Comparison of ENCODE assay signal across 11 cellular contexts in the genomic region with DNA sequence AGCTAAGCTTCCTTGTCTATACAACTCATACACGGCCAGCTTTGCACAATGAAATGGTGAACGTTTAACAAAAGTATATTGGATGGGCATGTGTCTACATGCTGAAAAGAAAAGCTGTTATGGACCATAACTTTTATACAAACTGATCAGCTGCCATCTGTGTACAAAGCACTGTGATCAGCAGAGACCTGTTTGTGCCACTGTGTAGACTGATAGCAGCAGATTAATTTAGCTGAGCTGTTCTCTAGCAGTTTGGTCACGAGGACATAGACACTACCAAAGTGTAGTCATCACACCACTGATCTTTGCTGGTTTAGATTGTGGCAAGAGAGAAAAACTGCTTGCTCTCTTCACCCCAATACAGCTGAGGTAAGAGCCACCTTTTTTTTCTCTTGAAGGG.
DNase-seq lines count a peak whose midpoint lies in the region; TF ChIP-seq lines count a peak whose summit lies in the region.
"Had no signal": no experiment of that assay in that cellular context is flagged by ENCODE, and none has a peak within 500 bp of the region (broad histone marks: within the 10 kb centered on the region; RNA-seq: fewer than 3 reads in every experiment).

No MANE protein-coding gene starts in this region.

- H3K79me2 ChIP-seq in parathyroid adenoma: peaks cover 6% of the 10 kb centered on the region

- H3K27me3 ChIP-seq in Peyer's patch (no peaks in the 10 kb centered on the region), parathyroid adenoma (ENCODE audit: control insufficient read depth, insufficient read depth, low read length) (no peaks in the 10 kb centered on the region)

- peak overlapping the region in 3 of 4 donors; percentile 1 to 44 (median 20) for H3K27ac ChIP-seq in Peyer's patch
- H3K27ac ChIP-seq in parathyroid adenoma: no peak overlapping the region

- DNase-seq in DMS153 (lab: John Stamatoyannopoulos, UW) (peak; percentile 56), Peyer's patch (no peak), fibroblast of mammary gland (ENCODE audit: low read depth) (peak; percentile 17), DMS79 treated with DMSO at 0.1 percent for 48 hours (lab: John Stamatoyannopoulos, UW) (no peak), midbrain (lab: John Stamatoyannopoulos, UW) (no peak), NCI-H1092 (lab: John Stamatoyannopoulos, UW) (no peak), SIG-M5 treated with dmso at 0.1 percent for 504 hours (lab: John Stamatoyannopoulos, UW; ENCODE audit: unreplicated experiment) (no peak)
- DNase-seq: activated CD4-positive, alpha-beta T cell treated with anti-CD3 and anti-CD28 coated beads, Interleukin-2, amount 50 U/mL, for 4 hours; CD8-positive, alpha-beta T cell; NCI-H524 had no signal

- H2AFZ ChIP-seq in parathyroid adenoma: no peak overlapping the region

- no peaks in the 10 kb centered on the region for H3K9me3 ChIP-seq in Peyer's patch
- no peaks in the 10 kb centered on the region for H3K9me3 ChIP-seq in parathyroid adenoma (ENCODE audit: control insufficient read depth, low read length)

- H3K36me3 ChIP-seq in Peyer's patch: no peaks in the 10 kb centered on the region
- H3K36me3 ChIP-seq in parathyroid adenoma (ENCODE audit: control insufficient read depth, insufficient read depth, low read length): no peaks in the 10 kb centered on the region

- H3K4me2 ChIP-seq in parathyroid adenoma (ENCODE audit: low read length): peak overlapping the region; percentile 41

- H3K4me1 ChIP-seq in Peyer's patch (peaks cover 0 to 17% (median 0%) of the 10 kb centered on the region in 4 donors), parathyroid adenoma (peaks cover 5% of the 10 kb centered on the region)

- TF ChIP-seq POLR2A in Peyer's patch (IDR thresholded peaks at IDR 0.05): no peak

- TF ChIP-seq CTCF in Peyer's patch (IDR thresholded peaks at IDR 0.05) (no peak), fibroblast of mammary gland (conservative IDR thresholded peaks at IDR 0.05; ENCODE audit: control insufficient read depth, insufficient read depth, low read depth, low read length) (no peak), parathyroid adenoma (IDR thresholded peaks at IDR 0.05) (no peak)

- no peak overlapping the region for H3K9ac ChIP-seq in parathyroid adenoma

- H3K4me3 ChIP-seq in Peyer's patch: no peak overlapping the region
- no peak overlapping the region for H3K4me3 ChIP-seq in fibroblast of mammary gland (ENCODE audit: control insufficient read depth, low read depth, low read length)
- H3K4me3 ChIP-seq in parathyroid adenoma (ENCODE audit: low read depth, low read length): no peak overlapping the region

Comparison
In these comparisons a context has a peak if more than half of its experiments do, and no peak if none do; other contexts are left out.
1. DNase-seq: peak in DMS153 (single experiment) and fibroblast of mammary gland (single experiment); none in Peyer's patch (0 of 3), DMS79 treated with DMSO at 0.1 percent for 48 hours (single experiment), midbrain (single experiment), NCI-H1092 (single experiment) and SIG-M5 treated with dmso at 0.1 percent for 504 hours (single experiment).